ENCODE assay signal across 21 cellular contexts in the genomic region with DNA sequence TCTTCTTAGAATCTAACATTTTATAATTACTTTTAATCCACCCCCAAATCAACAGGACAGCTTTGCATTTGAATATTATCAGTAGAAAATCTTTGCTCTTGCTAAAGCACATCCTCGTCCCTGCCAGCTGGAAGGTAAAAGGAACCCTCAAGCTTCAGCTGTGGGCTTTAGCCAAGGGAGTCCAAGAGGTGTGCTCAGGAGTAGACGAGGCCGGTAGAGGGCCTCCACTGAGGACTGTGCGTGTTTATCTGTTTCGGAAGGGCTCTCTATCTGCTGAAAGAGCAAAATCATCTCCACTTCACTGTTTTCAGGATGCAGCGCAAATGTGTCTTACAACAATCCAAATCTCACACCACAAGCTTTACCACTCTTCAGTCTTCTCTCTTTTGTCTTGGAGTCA.
DNase-seq lines count a peak whose midpoint lies in the region; ATAC-seq, FAIRE-seq and TF ChIP-seq lines count a peak whose summit lies in the region.
"Had no signal": no experiment of that assay in that cellular context is flagged by ENCODE, and none has a peak within 500 bp of the region (broad histone marks: within the 10 kb centered on the region; RNA-seq: fewer than 3 reads in every experiment).

No MANE protein-coding gene starts in this region.

- peak overlapping the region; percentile 47; the same call in 1 of the 2 replicates for H3K27ac Mint-ChIP-seq in WTC11
- H3K27ac Mint-ChIP-seq: CD8-positive, alpha-beta T cell had no signal

- no peaks in the 10 kb centered on the region for H3K36me3 Mint-ChIP-seq in WTC11
- H3K36me3 Mint-ChIP-seq: CD8-positive, alpha-beta T cell had no signal

- no peak overlapping the region for H3K4me3 ChIP-seq in cardiac muscle cell
- no peak overlapping the region for H3K4me3 ChIP-seq in right cardiac atrium (ENCODE audit: low read length)
- no peak overlapping the region for H3K4me3 ChIP-seq in keratinocyte (ENCODE audit: control insufficient read depth in 2 of 3, extremely low read depth in 1 of 3, insufficient read depth in 2 of 3, low read depth in 1 of 3, low read length in 3 of 3)
- H3K4me3 ChIP-seq: BLaER1 had no signal

- H3K27me3 ChIP-seq in cardiac muscle cell (no peaks in the 10 kb centered on the region), right cardiac atrium (ENCODE audit: control insufficient read depth, insufficient read depth) (no peaks in the 10 kb centered on the region), keratinocyte (ENCODE audit: control insufficient read depth, extremely low read depth, insufficient read depth, low read length) (no peaks in the 10 kb centered on the region)
- H3K27me3 ChIP-seq: BLaER1 had no signal

- H3K4me2 ChIP-seq in keratinocyte (ENCODE audit: control insufficient read depth, extremely low read depth, insufficient read depth, low read depth, low read length) = peak overlapping the region; percentile 0
- H3K4me2 ChIP-seq: BLaER1 had no signal

- intact Hi-C loops in right cardiac atrium (cut with DNase I) = no loop called here

- peaks cover 32% of the 10 kb centered on the region for H3K4me1 Mint-ChIP-seq in WTC11

- H3K27ac ChIP-seq in cardiac muscle cell (peak overlapping the region; percentile 95), right cardiac atrium (ENCODE audit: low read length) (no peak overlapping the region), keratinocyte (ENCODE audit: control insufficient read depth, insufficient read depth, low read length) (no peak overlapping the region)
- H3K27ac ChIP-seq: BLaER1, HL-60 had no signal

- no peaks in the 10 kb centered on the region for H3K9me1 ChIP-seq in keratinocyte (ENCODE audit: control insufficient read depth, extremely low read depth, insufficient read depth, low read length)

- CTCF ChIA-PET in WTC11 (lab: Charles Lee) = interaction anchor here (1.4 to 1.8 kb wide), 2 partner anchors 32 to 144 kb away, joined by 4 to 6 read pairs; no protein-coding TSS in a partner anchor

- ATAC-seq in right cardiac atrium = no peak
- peak; percentile 15; the same call in 1 of the 2 replicates for ATAC-seq in WTC11
- no peak for ATAC-seq in HG03097 (IDR thresholded peaks at IDR 0.05; ENCODE audit: low FRiP score, unreplicated experiment)
- ATAC-seq in HG03095 (IDR thresholded peaks at IDR 0.05; ENCODE audit: unreplicated experiment) = no peak
- ATAC-seq: CD8-positive, alpha-beta T cell; PC-3 had no signal

- TF ChIP-seq CTCF in cardiac muscle cell (IDR thresholded peaks at IDR 0.05; ENCODE audit: low read depth, low read length) (no peak), WTC11 (IDR thresholded peaks at IDR 0.05) (no peak), keratinocyte (optimal IDR thresholded peaks at IDR 0.05 in 1 of 3, IDR thresholded peaks at IDR 0.05 in 1 of 3, conservative IDR thresholded peaks at IDR 0.05 in 1 of 3; ENCODE audit: extremely low read depth in 1 of 3, insufficient read depth in 2 of 3, low read length in 3 of 3) (peak; percentile 15 to 49 (median 15)), GM13977 (IDR thresholded peaks at IDR 0.05; ENCODE audit: extremely low read depth, insufficient read depth, missing control alignments) (no peak)

- H3K9me3 Mint-ChIP-seq in WTC11 = no peaks in the 10 kb centered on the region
- H3K9me3 Mint-ChIP-seq: CD8-positive, alpha-beta T cell had no signal

- 85% methylated on average over 6 of the region's 6 CpGs for WGBS in right cardiac atrium

- H2AFZ ChIP-seq in keratinocyte (ENCODE audit: control insufficient read depth, low read length) = peak overlapping the region; percentile 83

- DNase-seq in cardiac muscle cell (ENCODE audit: low read depth in 1 of 2, low spot score in 1 of 2) (no peak), right cardiac atrium (no peak), WTC11 (ENCODE audit: low spot score) (no peak), keratinocyte (ENCODE audit: low read depth, low spot score) (no peak), GM13977 (ENCODE audit: low spot score) (no peak)
- no peak for DNase-seq in activated CD4-positive, alpha-beta T cell treated with anti-CD3 and anti-CD28 coated beads, Interleukin-2, amount 50 U/mL, for 1 hour
- DNase-seq: CD8-positive, alpha-beta T cell; KBM-7; NCI-H1048; NCI-H146; NCI-H2081 treated with DMSO at 0.1 percent for 48 hours; NCI-H345; NCI-H69; PC-3; SW 1271 had no signal

- H3K9ac ChIP-seq in keratinocyte (ENCODE audit: control insufficient read depth, extremely low read depth, insufficient read depth, low read length) = no peak overlapping the region
- H3K9ac ChIP-seq: BLaER1 had no signal

- dilution Hi-C loops in keratinocyte (cut with MboI; ENCODE audit: extremely low pct_ligation_motif_present, low sequenced_read_pairs) = no loop called here

- H4K20me1 ChIP-seq in keratinocyte (ENCODE audit: control insufficient read depth, extremely low read depth, insufficient read depth, low read length) = no peaks in the 10 kb centered on the region
- H4K20me1 ChIP-seq: BLaER1 had no signal

- FAIRE-seq in keratinocyte (lab: Jason Lieb, UNC) = peak; percentile 73
- FAIRE-seq: GM12892, HTR-8/SVneo had no signal

- H3K36me3 ChIP-seq in cardiac muscle cell (no peaks in the 10 kb centered on the region), keratinocyte (ENCODE audit: control insufficient read depth in 2 of 2, extremely low read depth in 1 of 2, insufficient read depth in 2 of 2, low read length in 2 of 2) (no peaks in the 10 kb centered on the region)
- H3K36me3 ChIP-seq: BLaER1 had no signal

- no peaks in the 10 kb centered on the region for H3K27me3 Mint-ChIP-seq in WTC11 (ENCODE audit: low read depth)

- no peaks in the 10 kb centered on the region for H3K9me3 ChIP-seq in cardiac muscle cell (ENCODE audit: low read depth)
- H3K9me3 ChIP-seq in right cardiac atrium (ENCODE audit: control insufficient read depth, low read length) = no peaks in the 10 kb centered on the region
- no peaks in the 10 kb centered on the region for H3K9me3 ChIP-seq in keratinocyte (ENCODE audit: control insufficient read depth, low read depth, low read length)
- H3K9me3 ChIP-seq: BLaER1 had no signal

- H3K4me3 Mint-ChIP-seq in WTC11 = no peak overlapping the region; the same call in 1 of the 2 replicates
- H3K4me3 Mint-ChIP-seq: CD8-positive, alpha-beta T cell had no signal

- in situ Hi-C loops in GM13977 (cut with MboI; ENCODE audit: low pct_unique_long_range_greater_than_20kb, low sequenced_read_pairs, unreplicated experiment) = no loop called here

- H3K4me1 ChIP-seq in cardiac muscle cell (ENCODE audit: low read depth) = peaks cover 17% of the 10 kb centered on the region
- peaks cover 1% of the 10 kb centered on the region for H3K4me1 ChIP-seq in right cardiac atrium (ENCODE audit: control insufficient read depth, insufficient read depth, low read length)
- peaks cover 48% of the 10 kb centered on the region for H3K4me1 ChIP-seq in keratinocyte (ENCODE audit: control insufficient read depth, extremely low read depth, insufficient read depth, low read length)

- H3K79me2 ChIP-seq in keratinocyte (ENCODE audit: control insufficient read depth, insufficient read depth, low read length) = no peaks in the 10 kb centered on the region

- POLR2A ChIA-PET in WTC11 (lab: Charles Lee) = interaction anchor here (0.8 to 1.0 kb wide), 2 partner anchors 10 kb away, joined by 3 read pairs; no protein-coding TSS in a partner anchor

TF ChIP-seq in WTC11, 78 proteins besides CTCF, POLR2A, EP300 and RAD21 (continues in another document):
- TF ChIP-seq E2F1 (CRISPR knock-in tag; IDR thresholded peaks at IDR 0.05) = no peak
- no peak for TF ChIP-seq NFE2L1 (CRISPR knock-in tag; IDR thresholded peaks at IDR 0.05)
- TF ChIP-seq ZNF317 (CRISPR knock-in tag; IDR thresholded peaks at IDR 0.05; ENCODE audit: borderline replicate concordance, low read depth) = no peak
- TF ChIP-seq RELA (CRISPR knock-in tag; IDR thresholded peaks at IDR 0.05; ENCODE audit: borderline replicate concordance) = no peak
- no peak for TF ChIP-seq ZBTB43 (CRISPR knock-in tag; IDR thresholded peaks at IDR 0.05)
- no peak for TF ChIP-seq TEAD4 (CRISPR knock-in tag; IDR thresholded peaks at IDR 0.05)
- no peak for TF ChIP-seq ZNF671 (CRISPR knock-in tag; IDR thresholded peaks at IDR 0.05)
- no peak for TF ChIP-seq CREB1 (CRISPR knock-in tag; IDR thresholded peaks at IDR 0.05)

Comparison
In these comparisons a context has a peak if more than half of its experiments do, and no peak if none do; other contexts are left out.
1. CTCF ChIP-seq: peak in keratinocyte (3 of 3); none in cardiac muscle cell (single experiment), WTC11 (single experiment) and GM13977 (single experiment).